In the genomic region with DNA sequence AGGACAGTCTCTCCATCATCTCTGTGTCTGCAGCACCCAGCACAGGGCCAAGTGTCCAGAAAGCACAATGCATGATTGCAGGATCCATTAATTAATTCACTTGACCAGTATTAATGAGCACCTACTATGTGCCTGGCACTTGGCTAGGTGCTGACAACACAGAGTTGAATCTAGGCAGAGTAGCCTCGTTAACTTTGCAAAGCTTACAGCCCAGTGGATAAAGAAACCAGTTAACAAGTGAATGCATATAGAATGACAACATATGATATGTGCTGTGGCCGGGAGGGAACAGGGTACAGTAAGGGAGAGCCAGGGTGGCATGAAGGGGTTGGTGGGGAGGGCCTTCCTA, we compare ENCODE assay signal across 25 cellular contexts. TPM values are rescaled to one million over a fixed set of nuclear protein-coding genes. Genes with fewer than 3 reads are reported as not detected.
DNase-seq lines count a peak whose midpoint lies in the region; ATAC-seq and TF ChIP-seq lines count a peak whose summit lies in the region.
"Had no signal": no experiment of that assay in that cellular context is flagged by ENCODE, and none has a peak within 500 bp of the region (broad histone marks: within the 10 kb centered on the region; RNA-seq: fewer than 3 reads in every experiment).

No MANE protein-coding gene starts in this region.

- TF ChIP-seq CTCF in natural killer cell (IDR thresholded peaks at IDR 0.05) (no peak), spleen (IDR thresholded peaks at IDR 0.05 in 8 of 11, conservative IDR thresholded peaks at IDR 0.05 in 3 of 11) (no peak)

- no peak overlapping the region for H3K9ac ChIP-seq in muscle layer of colon (ENCODE audit: low read length)

- no peaks in the 10 kb centered on the region for H3K36me3 Mint-ChIP-seq in natural killer cell
- no peaks in the 10 kb centered on the region for H3K36me3 Mint-ChIP-seq in natural killer cell treated with Interleukin-12 subunit alpha and Interleukin-12 subunit beta and Interleukin-15 and Interleukin-18, amount 100 ng/mL, for 72 hours
- no peaks in the 10 kb centered on the region for H3K36me3 Mint-ChIP-seq in activated T-cell treated with anti-CD3 and anti-CD28 coated beads, Interleukin-2, amount 50 U/mL, for 72 hours (ENCODE audit: insufficient read depth in 2 of 2)

- H3K9me3 ChIP-seq in muscle layer of colon (ENCODE audit: low read length) (no peaks in the 10 kb centered on the region), spleen (no peaks in the 10 kb centered on the region)
- H3K9me3 ChIP-seq: BE2C, Caco-2 had no signal

- H3K4me1 ChIP-seq in muscle layer of colon (ENCODE audit: insufficient read depth, low read length) (peaks cover 72% of the 10 kb centered on the region), spleen (peaks cover 0 to 6% (median 0%) of the 10 kb centered on the region in 6 donors)
- H3K4me1 ChIP-seq: BE2C, Caco-2 had no signal

- peak overlapping the region; percentile 83 to 84 for H3K27ac Mint-ChIP-seq in natural killer cell
- H3K27ac Mint-ChIP-seq in natural killer cell treated with Interleukin-12 subunit alpha and Interleukin-12 subunit beta and Interleukin-15 and Interleukin-18, amount 100 ng/mL, for 72 hours, result peak overlapping the region in 1 of 2 donors; percentile 2
- no peak overlapping the region for H3K27ac Mint-ChIP-seq in activated T-cell treated with anti-CD3 and anti-CD28 coated beads, Interleukin-2, amount 50 U/mL, for 72 hours
- H3K27ac Mint-ChIP-seq: CD4-positive, alpha-beta T cell; HFFc6; IgD-negative memory B cell had no signal

- no peak overlapping the region for H3K4me3 Mint-ChIP-seq in natural killer cell
- H3K4me3 Mint-ChIP-seq in natural killer cell treated with Interleukin-12 subunit alpha and Interleukin-12 subunit beta and Interleukin-15 and Interleukin-18, amount 100 ng/mL, for 72 hours, result no peak overlapping the region
- no peak overlapping the region for H3K4me3 Mint-ChIP-seq in activated T-cell treated with anti-CD3 and anti-CD28 coated beads, Interleukin-2, amount 50 U/mL, for 72 hours
- H3K4me3 Mint-ChIP-seq: CD4-positive, alpha-beta T cell; HFFc6; IgD-negative memory B cell had no signal

- TF ChIP-seq POLR2A in spleen (IDR thresholded peaks at IDR 0.05), result no peak

- intact Hi-C loops in natural killer cell (cut with micrococcal nuclease) (no loop called here), spleen (cut with DNase I; ENCODE audit: low total_unique reads) (no loop called here)

- no peaks in the 10 kb centered on the region for H3K9me3 Mint-ChIP-seq in natural killer cell
- no peaks in the 10 kb centered on the region for H3K9me3 Mint-ChIP-seq in natural killer cell treated with Interleukin-12 subunit alpha and Interleukin-12 subunit beta and Interleukin-15 and Interleukin-18, amount 100 ng/mL, for 72 hours
- H3K9me3 Mint-ChIP-seq in activated T-cell treated with anti-CD3 and anti-CD28 coated beads, Interleukin-2, amount 50 U/mL, for 72 hours, result no peaks in the 10 kb centered on the region
- H3K9me3 Mint-ChIP-seq: CD4-positive, alpha-beta T cell; HFFc6 had no signal

- DNase-seq in natural killer cell, result no peak
- no peak for DNase-seq in natural killer cell treated with Interleukin-12 subunit alpha and Interleukin-12 subunit beta and Interleukin-15 and Interleukin-18, amount 100 ng/mL, for 72 hours (ENCODE audit: low spot score)
- DNase-seq in spleen, result peak; percentile 17
- DNase-seq in activated T-cell treated with anti-CD3 and anti-CD28 coated beads, Interleukin-2, amount 50 U/mL, for 72 hours, result no peak
- DNase-seq in retina, result no peak
- DNase-seq: BE2C; Caco-2; CD4-positive, alpha-beta T cell; H7; HFFc6; Karpas-422; NCI-H1436; NCI-H1930; NCI-H226; NCI-H524; NCI-H82 had no signal

- H3K4me3 ChIP-seq in muscle layer of colon (ENCODE audit: low read depth in 1 of 2, low read length in 2 of 2) (no peak overlapping the region), spleen (no peak overlapping the region)

- H3K27me3 ChIP-seq in muscle layer of colon (ENCODE audit: control insufficient read depth in 1 of 2, insufficient read depth in 2 of 2, low read length in 2 of 2) (no peaks in the 10 kb centered on the region), spleen (replicated peaks in 1 of 7) (no peaks in the 10 kb centered on the region)
- H3K27me3 ChIP-seq: BE2C had no signal

- peak overlapping the region; percentile 71 for H3K27ac ChIP-seq in muscle layer of colon (ENCODE audit: low read depth, low read length)
- peak overlapping the region in 1 of 8 donors; percentile 55 for H3K27ac ChIP-seq in spleen
- H3K27ac ChIP-seq: HL-60 had no signal

- H3K36me3 ChIP-seq in muscle layer of colon (ENCODE audit: insufficient read depth, low read length), result no peaks in the 10 kb centered on the region
- no peaks in the 10 kb centered on the region for H3K36me3 ChIP-seq in spleen
- H3K36me3 ChIP-seq: BE2C had no signal

- ATAC-seq in natural killer cell (no peak), HG03175 (IDR thresholded peaks at IDR 0.05; ENCODE audit: unreplicated experiment) (no peak), GM21529 (IDR thresholded peaks at IDR 0.05; ENCODE audit: unreplicated experiment) (no peak)
- no peak for ATAC-seq in natural killer cell treated with Interleukin-12 subunit alpha and Interleukin-12 subunit beta and Interleukin-15 and Interleukin-18, amount 100 ng/mL, for 72 hours
- ATAC-seq in activated T-cell treated with anti-CD3 and anti-CD28 coated beads, Interleukin-2, amount 50 U/mL, for 72 hours (replicated peaks in 1 of 2), result no peak

- peaks cover 38 to 59% of the 10 kb centered on the region in 2 donors for H3K4me1 Mint-ChIP-seq in natural killer cell
- peaks cover 46% of the 10 kb centered on the region in 2 donors for H3K4me1 Mint-ChIP-seq in natural killer cell treated with Interleukin-12 subunit alpha and Interleukin-12 subunit beta and Interleukin-15 and Interleukin-18, amount 100 ng/mL, for 72 hours (ENCODE audit: low read depth in 2 of 2)
- no peaks in the 10 kb centered on the region for H3K4me1 Mint-ChIP-seq in activated T-cell treated with anti-CD3 and anti-CD28 coated beads, Interleukin-2, amount 50 U/mL, for 72 hours (ENCODE audit: low read depth)
- H3K4me1 Mint-ChIP-seq: IgD-negative memory B cell had no signal

- peaks cover 0 to 2% of the 10 kb centered on the region in 2 donors for H3K27me3 Mint-ChIP-seq in natural killer cell (ENCODE audit: low read depth in 2 of 2)
- no peaks in the 10 kb centered on the region for H3K27me3 Mint-ChIP-seq in natural killer cell treated with Interleukin-12 subunit alpha and Interleukin-12 subunit beta and Interleukin-15 and Interleukin-18, amount 100 ng/mL, for 72 hours
- no peaks in the 10 kb centered on the region for H3K27me3 Mint-ChIP-seq in activated T-cell treated with anti-CD3 and anti-CD28 coated beads, Interleukin-2, amount 50 U/mL, for 72 hours (ENCODE audit: low read depth)
- H3K27me3 Mint-ChIP-seq: CD4-positive, alpha-beta T cell had no signal

- 82 to 97% (median 89%) methylated on average over 2 of the region's 2 CpGs for WGBS in spleen, 5 donors

RNA-seq across cellular contexts. Expression of a gene that starts 10.9 kb away (rescaled TPM):
- total RNA-seq in natural killer cell (10 to 100 TPM; 16.0 to 23.9 (median 20.5) TPM), spleen (under 1 TPM in 1 of 7 donors, not detected in 6; 0.10 TPM)
- 1 to 10 TPM in 1 of 2 donors, under 1 TPM in 1; 0.29 to 1.1 TPM for total RNA-seq in natural killer cell treated with Interleukin-12 subunit alpha and Interleukin-12 subunit beta and Interleukin-15 and Interleukin-18, amount 100 ng/mL, for 72 hours
- under 1 TPM; 0.02 to 0.19 (median 0.07) TPM for polyA plus RNA-seq in spleen
- not detected for total RNA-seq in activated T-cell treated with anti-CD3 and anti-CD28 coated beads, Interleukin-2, amount 50 U/mL, for 72 hours
- total RNA-seq: A172; Caco-2; CD4-positive, alpha-beta T cell; H7; HT1080; MCF 10A; RPMI7951 had no signal
- polyA plus RNA-seq: IgD-negative memory B cell had no signal

Comparison
In these comparisons a context has a peak if more than half of its experiments do, and no peak if none do; other contexts are left out.
1. RNA of a gene that starts 10.9 kb away (total RNA-seq): 16.0 to 23.9 TPM in natural killer cell; 0.29 to 1.1 TPM in natural killer cell treated with Interleukin-12 subunit alpha and Interleukin-12 subunit beta and Interleukin-15 and Interleukin-18, amount 100 ng/mL, for 72 hours, 0.10 TPM in spleen and not detected in activated T-cell treated with anti-CD3 and anti-CD28 coated beads, Interleukin-2, amount 50 U/mL, for 72 hours; every median in the first group is over 4 times any median in the second.